19 cellular contexts compared by ENCODE assay signal in the genomic region with DNA sequence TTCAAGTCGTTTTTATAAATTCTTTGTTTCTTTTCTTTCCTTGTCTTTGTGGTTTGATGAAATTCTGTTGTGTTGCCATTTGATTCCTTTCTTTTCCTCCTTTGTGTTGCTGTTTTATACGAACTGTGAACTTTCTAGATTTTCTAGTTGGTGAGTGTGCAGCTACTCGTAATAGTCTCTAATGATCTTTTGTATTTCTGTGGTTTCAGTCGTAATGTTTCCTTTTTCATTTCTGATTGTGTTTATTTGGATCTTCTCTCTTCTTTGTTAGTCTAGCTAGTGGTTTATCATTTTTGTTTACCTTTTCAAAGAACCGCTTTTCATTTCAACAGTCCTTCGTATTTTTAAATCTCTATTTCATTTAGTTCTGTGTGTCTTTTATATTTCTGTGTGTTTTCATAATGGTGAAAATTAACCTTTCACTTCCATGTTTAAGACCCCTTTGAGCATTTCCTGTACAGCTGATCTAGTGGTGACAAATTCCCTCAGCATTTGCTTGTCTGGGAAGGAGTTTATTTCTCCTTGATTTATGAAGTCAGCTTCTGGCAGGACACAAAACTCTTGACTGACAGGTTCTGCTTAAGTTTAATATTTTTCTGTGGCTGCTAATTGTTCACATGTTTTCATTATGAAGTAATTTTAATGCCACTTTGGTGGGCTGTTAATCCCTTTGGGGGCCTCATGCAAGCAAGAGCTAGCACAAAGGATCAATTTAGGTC. TPM values are rescaled to one million over a fixed set of nuclear protein-coding genes. Genes with fewer than 3 reads are reported as not detected.
DNase-seq lines count a peak whose midpoint lies in the region; FAIRE-seq and TF ChIP-seq lines count a peak whose summit lies in the region.
"Had no signal": no experiment of that assay in that cellular context is flagged by ENCODE, and none has a peak within 500 bp of the region (broad histone marks: within the 10 kb centered on the region; RNA-seq: fewer than 3 reads in every experiment).

No MANE protein-coding gene starts in this region.

- H3K4me2 ChIP-seq in DOHH2 (ENCODE audit: low read length), result peak overlapping the region; percentile 32; the same call in 1 of the 2 replicates
- no peak overlapping the region for H3K4me2 ChIP-seq in astrocyte (ENCODE audit: low read length)
- H3K4me2 ChIP-seq in mesendoderm (ENCODE audit: low read length), result no peak overlapping the region
- H3K4me2 ChIP-seq in H9 (ENCODE audit: insufficient read depth, insufficient read length, low read length), result no peak overlapping the region

- H3K36me3 Mint-ChIP-seq in astrocyte (ENCODE audit: low read depth, unreplicated experiment) (peaks cover 2% of the 10 kb centered on the region), H9 (ENCODE audit: insufficient read depth in 1 of 3, low read depth in 3 of 3) (peaks cover 0 to 2% (median 0%) of the 10 kb centered on the region in 3 experiments; a peak in 1 of 7 replicates)

- H3K56ac ChIP-seq in mesendoderm (ENCODE audit: low read length) (no peak overlapping the region), H9 (ENCODE audit: insufficient read length, low read depth, low read length) (no peak overlapping the region)

- H3K79me1 ChIP-seq in mesendoderm (ENCODE audit: low read length) (no peaks in the 10 kb centered on the region), H9 (ENCODE audit: insufficient read depth, low read depth, low read length, poor library complexity, severe bottlenecking) (no peaks in the 10 kb centered on the region)

- FAIRE-seq in GM18507 (lab: Jason Lieb, UNC) (peak; percentile 85), astrocyte (lab: Jason Lieb, UNC) (peak; percentile 68)

- no peak overlapping the region for H3T11ph ChIP-seq in H9 (ENCODE audit: low read length)

- no peak overlapping the region for H3K4me3 Mint-ChIP-seq in astrocyte (ENCODE audit: unreplicated experiment)
- no peak overlapping the region for H3K4me3 Mint-ChIP-seq in H9
- H3K4me3 Mint-ChIP-seq: CD4-positive, CD25-positive, alpha-beta regulatory T cell had no signal

- TF ChIP-seq CTCF in DOHH2 (IDR thresholded peaks at IDR 0.05; ENCODE audit: low read depth, low read length, poor library complexity, severe bottlenecking) (no peak), astrocyte (IDR thresholded peaks at IDR 0.05; ENCODE audit: insufficient read depth, low read depth, low read length) (no peak), H9 (conservative IDR thresholded peaks at IDR 0.05) (no peak)

- no peak overlapping the region for H3K9ac ChIP-seq in astrocyte (ENCODE audit: low read length)
- no peak overlapping the region for H3K9ac ChIP-seq in mesendoderm (ENCODE audit: low read length)
- no peak overlapping the region for H3K9ac ChIP-seq in H9 (ENCODE audit: extremely low read depth, insufficient read length, low read length)

- H3K4me1 ChIP-seq in DOHH2 (ENCODE audit: control insufficient read depth, low read length), result peaks cover 60% of the 10 kb centered on the region
- peaks cover 4% of the 10 kb centered on the region for H3K4me1 ChIP-seq in astrocyte (ENCODE audit: insufficient read depth, low read length)
- H3K4me1 ChIP-seq in mesendoderm (ENCODE audit: control insufficient read depth, low read depth, low read length), result no peaks in the 10 kb centered on the region
- no peaks in the 10 kb centered on the region for H3K4me1 ChIP-seq in H9 (ENCODE audit: insufficient read depth, low read length)

- H2AK5ac ChIP-seq in mesendoderm (ENCODE audit: low read length), result no peak overlapping the region
- no peak overlapping the region for H2AK5ac ChIP-seq in H9 (ENCODE audit: insufficient read length, low read length)

- H3K4me3 ChIP-seq in DOHH2 (ENCODE audit: low read length) (no peak overlapping the region; the same call in 1 of the 2 replicates), astrocyte (ENCODE audit: insufficient read depth, low read depth, low read length) (no peak overlapping the region), mesendoderm (ENCODE audit: low read length) (no peak overlapping the region)

- H4K5ac ChIP-seq in mesendoderm (ENCODE audit: low read length) (no peak overlapping the region), H9 (ENCODE audit: insufficient read length, low read depth, low read length) (no peak overlapping the region)

- WGBS in mesendoderm (ENCODE audit: extremely low coverage, insufficient coverage, low lambda C conversion rate), result no CpG with 5 or more reads among the region's 6 CpGs
- WGBS in H9 (ENCODE audit: extremely low coverage, insufficient read length, low lambda C conversion rate), result no CpG with 5 or more reads among the region's 6 CpGs

- H3K27me3 ChIP-seq in DOHH2 (ENCODE audit: control insufficient read depth, low read length), result no peaks in the 10 kb centered on the region
- no peaks in the 10 kb centered on the region for H3K27me3 ChIP-seq in astrocyte (ENCODE audit: insufficient read depth, low read length)
- no peaks in the 10 kb centered on the region for H3K27me3 ChIP-seq in mesendoderm (ENCODE audit: insufficient read depth, low read length, poor library complexity)
- H3K27me3 ChIP-seq in H9 (ENCODE audit: insufficient read depth, low read length), result no peaks in the 10 kb centered on the region

- H3F3A ChIP-seq in DOHH2 (ENCODE audit: control insufficient read depth, insufficient read depth), result peaks cover 12% of the 10 kb centered on the region

- H3K4me1 Mint-ChIP-seq in astrocyte (ENCODE audit: low read depth, unreplicated experiment) (peaks cover 14% of the 10 kb centered on the region), H9 (peaks cover 8 to 9% of the 10 kb centered on the region in 2 experiments; a peak in 1 of 4 replicates)

- H3K79me2 ChIP-seq in DOHH2 (ENCODE audit: control insufficient read depth, low read length), result no peaks in the 10 kb centered on the region
- H3K79me2 ChIP-seq in astrocyte (ENCODE audit: insufficient read depth, low read length), result no peaks in the 10 kb centered on the region
- no peaks in the 10 kb centered on the region for H3K79me2 ChIP-seq in mesendoderm (ENCODE audit: control insufficient read depth, insufficient read depth, low read length)
- no peaks in the 10 kb centered on the region for H3K79me2 ChIP-seq in H9 (ENCODE audit: insufficient read depth, low read length)

- H2BK12ac ChIP-seq in H9 (ENCODE audit: insufficient read length, low read depth, low read length), result no peak overlapping the region

- H3K23ac ChIP-seq in mesendoderm (ENCODE audit: low read length) (no peak overlapping the region), H9 (ENCODE audit: insufficient read length, low read depth, low read length) (no peak overlapping the region)

- H3K27ac ChIP-seq in DOHH2 (ENCODE audit: low read depth, low read length) (no peak overlapping the region), astrocyte (ENCODE audit: low read depth, low read length) (no peak overlapping the region), mesendoderm (ENCODE audit: low read depth, low read length) (no peak overlapping the region), H9 (ENCODE audit: insufficient read length, low read depth, low read length) (no peak overlapping the region)

- no peaks in the 10 kb centered on the region for H3K27me3 Mint-ChIP-seq in astrocyte (ENCODE audit: low read depth, unreplicated experiment)
- H3K27me3 Mint-ChIP-seq in H9 (ENCODE audit: low read depth), result no peaks in the 10 kb centered on the region
- H3K27me3 Mint-ChIP-seq: CD4-positive, CD25-positive, alpha-beta regulatory T cell had no signal

- DNase-seq in GM18507 (ENCODE audit: extremely low spot score, insufficient read length, low read depth) (no peak), astrocyte (ENCODE audit: low read depth) (no peak), mesendoderm (no peak), H9 (no peak), iPS-NIHi11 (ENCODE audit: low spot score) (no peak), ecto neural progenitor cell (ENCODE audit: low spot score) (no peak)
- DNase-seq: ACHN; AML-193; Calu3; CD4-positive, CD25-positive, alpha-beta regulatory T cell; DMS79; H7; KBM-7; NCI-H1048; NCI-H1694; NCI-H526 treated with DMSO at 0.1 percent for 48 hours; SHP77 treated with DMSO at 0.1 percent for 48 hours had no signal

- H3K14ac ChIP-seq in H9 (ENCODE audit: insufficient read depth, low read length), result no peak overlapping the region

- H2BK15ac ChIP-seq in mesendoderm (replicated peaks; ENCODE audit: low read depth), result peak overlapping the region; percentile 7
- H2BK15ac ChIP-seq in H9 (ENCODE audit: low read depth, low read length), result no peak overlapping the region

- H2AFZ ChIP-seq in astrocyte (ENCODE audit: low read depth, low read length) (no peak overlapping the region), H9 (ENCODE audit: low read length) (no peak overlapping the region)

- H4K91ac ChIP-seq in H9 (ENCODE audit: insufficient read length, low read depth, low read length), result no peak overlapping the region

- no peaks in the 10 kb centered on the region for H3K9me2 ChIP-seq in DOHH2 (replicated peaks; ENCODE audit: control insufficient read depth, low read length)

- H2BK20ac ChIP-seq in H9 (ENCODE audit: low read depth, low read length, poor library complexity, severe bottlenecking), result no peak overlapping the region

- no peak overlapping the region for H3K4ac ChIP-seq in mesendoderm (ENCODE audit: low read depth, low read length)
- H3K4ac ChIP-seq in H9 (ENCODE audit: low read depth, low read length), result no peak overlapping the region

- no peak overlapping the region for H2BK120ac ChIP-seq in mesendoderm (ENCODE audit: low read depth, low read length)
- H2BK120ac ChIP-seq in H9 (ENCODE audit: low read depth, low read length, poor library complexity, severe bottlenecking), result no peak overlapping the region

- H4K20me1 ChIP-seq in DOHH2 (ENCODE audit: control insufficient read depth, insufficient read depth, low read depth, low read length), result no peaks in the 10 kb centered on the region
- H4K20me1 ChIP-seq in astrocyte (ENCODE audit: insufficient read depth, low read length), result no peaks in the 10 kb centered on the region
- no peaks in the 10 kb centered on the region for H4K20me1 ChIP-seq in H9 (ENCODE audit: control insufficient read depth, insufficient read depth, insufficient read length)

- H3K9me3 ChIP-seq in DOHH2 (ENCODE audit: control insufficient read depth, insufficient read depth, low read length) (0 out of 2 replicates have a peak, but pooled peaks cover 3% of the 10 kb centered on the region), astrocyte (ENCODE audit: insufficient read depth, low read depth, low read length) (no peaks in the 10 kb centered on the region), H9 (ENCODE audit: control insufficient read depth, low read depth, low read length) (no peaks in the 10 kb centered on the region)

- H3K9me3 Mint-ChIP-seq in astrocyte (ENCODE audit: unreplicated experiment) (peaks cover 18% of the 10 kb centered on the region), H9 (no peaks in the 10 kb centered on the region; a peak in 1 of 5 replicates)

- H2BK5ac ChIP-seq in mesendoderm (ENCODE audit: low read length) (no peak overlapping the region), H9 (ENCODE audit: insufficient read length, low read length) (no peak overlapping the region)

- no peak overlapping the region for H3K27ac Mint-ChIP-seq in astrocyte (ENCODE audit: unreplicated experiment)
- no peak overlapping the region for H3K27ac Mint-ChIP-seq in H9

- no peaks in the 10 kb centered on the region for H3K23me2 ChIP-seq in H9 (ENCODE audit: insufficient read length, low read depth, low read length, poor library complexity, severe bottlenecking)

- H3K18ac ChIP-seq in mesendoderm (ENCODE audit: low read length), result no peak overlapping the region
- H3K18ac ChIP-seq in H9 (ENCODE audit: insufficient read length, low read depth, low read length), result no peak overlapping the region

- no peak overlapping the region for H4K8ac ChIP-seq in mesendoderm (ENCODE audit: low read depth, low read length)
- H4K8ac ChIP-seq in H9 (replicated peaks; ENCODE audit: insufficient read length, low read depth, low read length), result no peak overlapping the region

- H3K36me3 ChIP-seq in DOHH2 (ENCODE audit: control insufficient read depth, low read length), result peaks cover 3% of the 10 kb centered on the region; the same call in 1 of the 2 replicates
- no peaks in the 10 kb centered on the region for H3K36me3 ChIP-seq in astrocyte (ENCODE audit: insufficient read depth, low read length)
- H3K36me3 ChIP-seq in mesendoderm (ENCODE audit: control insufficient read depth, insufficient read depth, low read length), result no peaks in the 10 kb centered on the region

RNA-seq across cellular contexts. Expression of a gene that starts 16.2 kb away (rescaled TPM):
- total RNA-seq in astrocyte, result 38.2 and 40.3 TPM in 2 replicates
- polyA plus RNA-seq in mesendoderm (2013, experiment 1 of 2), result 17.6 TPM
- polyA plus RNA-seq in mesendoderm (2013, experiment 2 of 2), result 17.7 TPM
- 18.0 and 18.1 TPM in 2 replicates for total RNA-seq in H9 (2021)

RNA-seq across cellular contexts. Expression of a gene that starts 26.2 kb away (rescaled TPM):
- total RNA-seq in astrocyte (84.2 and 87.2 TPM in 2 replicates), H9 (2021) (0.37 and 0.50 TPM in 2 replicates)
- polyA plus RNA-seq in mesendoderm (2013, experiment 1 of 2), result 3.0 TPM
- polyA plus RNA-seq in mesendoderm (2013, experiment 2 of 2), result 3.0 TPM
- total RNA-seq: Calu3, OCI-LY7 had no signal
- polyA plus RNA-seq: CD4-positive, CD25-positive, alpha-beta regulatory T cell had no signal

Comparison
In these comparisons a context has a peak if more than half of its experiments do, and no peak if none do; other contexts are left out.
1. RNA of a gene that starts 26.2 kb away (total RNA-seq): 84.2 to 87.2 TPM in astrocyte; 0.37 to 0.50 TPM in H9; every median in the first group is over 10 times any median in the second.